In the genomic region with DNA sequence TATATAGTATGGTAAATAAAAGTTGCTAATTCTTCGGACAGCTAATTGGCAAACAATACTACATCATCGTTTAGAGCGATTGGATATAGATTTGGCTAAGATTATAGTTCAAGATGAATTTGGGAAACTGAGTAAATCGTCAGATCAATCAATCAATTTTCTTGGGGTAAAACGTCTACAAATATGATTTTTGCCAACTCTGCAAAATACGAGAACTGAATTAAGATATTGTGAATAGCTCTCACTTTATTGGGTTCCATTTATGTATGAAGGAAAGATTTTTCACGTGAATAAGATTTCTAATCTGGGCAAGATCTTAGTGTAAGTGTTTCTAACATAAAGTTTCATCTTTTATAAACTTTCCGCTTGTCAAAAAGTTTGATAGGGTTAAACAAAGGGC, we compare ENCODE assay signal across 16 cellular contexts.
DNase-seq lines count a peak whose midpoint lies in the region; ATAC-seq, FAIRE-seq and TF ChIP-seq lines count a peak whose summit lies in the region.
"Had no signal": no experiment of that assay in that cellular context is flagged by ENCODE, and none has a peak within 500 bp of the region (broad histone marks: within the 10 kb centered on the region; RNA-seq: fewer than 3 reads in every experiment).

No MANE protein-coding gene starts in this region.

- POLR2A ChIA-PET in K562 (lab: Yijun Ruan, JAX), result no interaction called here

- peaks cover 5% of the 10 kb centered on the region; the same call in 1 of the 2 replicates for H3K36me3 Mint-ChIP-seq in HFFc6 (ENCODE audit: low read depth)
- H3K36me3 Mint-ChIP-seq: CD8-positive, alpha-beta T cell had no signal

- H3K36me3 ChIP-seq in K562 (ENCODE audit: control insufficient read depth, insufficient read depth, low read length) (no peaks in the 10 kb centered on the region), skeletal muscle satellite cell (ENCODE audit: insufficient read depth, low read length) (no peaks in the 10 kb centered on the region)
- H3K36me3 ChIP-seq: BLaER1 treated with 17β-estradiol and CSF1 and Interleukin-3, amounts not matched to agents 10 nM and 100 nM; HAP-1 had no signal

- TF ChIP-seq CTCF in HFFc6 (IDR thresholded peaks at IDR 0.05), result no peak
- TF ChIP-seq CTCF in K562 (IDR thresholded peaks at IDR 0.05 in 2 of 3, conservative IDR thresholded peaks at IDR 0.05 in 1 of 3; ENCODE audit: insufficient read depth in 2 of 3, low read depth in 1 of 3, low read length in 3 of 3), result no peak

- in situ Hi-C loops in K562 (cut with MboI), result no loop called here

- no peak overlapping the region for H3K4me3 Mint-ChIP-seq in HFFc6
- H3K4me3 Mint-ChIP-seq: B cell; CD8-positive, alpha-beta T cell had no signal

- CTCF ChIA-PET in K562 (lab: Yijun Ruan, JAX; ENCODE audit: low intra/inter-chr PET ratio), result interaction anchor here (0.7 kb wide), 1 partner anchor 1274 kb away, joined by 3 read pairs; no protein-coding TSS in a partner anchor

- no peak overlapping the region for H3K27ac ChIP-seq in K562 (ENCODE audit: extremely low read depth, low read depth, low read length)
- H3K27ac ChIP-seq: HL-60, KMS-11 had no signal

- no peak for TF ChIP-seq POLR2A in K562 (conservative IDR thresholded peaks at IDR 0.05)

- H2AFZ ChIP-seq in K562 (ENCODE audit: low read depth, low read length), result no peak overlapping the region

- H3K4me2 ChIP-seq in K562 (ENCODE audit: insufficient read depth, low read length) (no peak overlapping the region), skeletal muscle satellite cell (ENCODE audit: low read length) (no peak overlapping the region)
- H3K4me2 ChIP-seq: KMS-11 had no signal

- intact Hi-C loops in K562 (cut with micrococcal nuclease), result no loop called here

- peaks cover 61% of the 10 kb centered on the region for H3K4me1 Mint-ChIP-seq in HFFc6 (ENCODE audit: low read depth)

- TF ChIP-seq EP300 in K562 (IDR thresholded peaks at IDR 0.05; ENCODE audit: low read length), result no peak

- H3K27me3 Mint-ChIP-seq in HFFc6 (ENCODE audit: insufficient read depth), result no peaks in the 10 kb centered on the region; the same call in 1 of the 2 replicates
- H3K27me3 Mint-ChIP-seq: B cell had no signal

- BruUV-seq in K562 (replicated peaks; lab: Mats Ljungman, UMichigan), result no TSS peak

- H3K27ac Mint-ChIP-seq in HFFc6, result peak overlapping the region; percentile 95
- H3K27ac Mint-ChIP-seq: B cell; CD8-positive, alpha-beta T cell had no signal

- no peaks in the 10 kb centered on the region for H4K20me1 ChIP-seq in K562 (replicated peaks; ENCODE audit: control insufficient read depth, insufficient read depth, low read length)
- H4K20me1 ChIP-seq: BLaER1 treated with 17β-estradiol and CSF1 and Interleukin-3, amounts not matched to agents 10 nM and 100 nM had no signal

- no peaks in the 10 kb centered on the region for H3K9me3 Mint-ChIP-seq in HFFc6
- H3K9me3 Mint-ChIP-seq: CD8-positive, alpha-beta T cell had no signal

- TF ChIP-seq RAD21 in K562 (CRISPR knock-in tag; conservative IDR thresholded peaks at IDR 0.05 in 1 of 2, IDR thresholded peaks at IDR 0.05 in 1 of 2), result no peak

- H3K79me2 ChIP-seq in K562 (ENCODE audit: control insufficient read depth, insufficient read depth, low read length), result no peaks in the 10 kb centered on the region

- 21% methylated on average over 8 of the region's 8 CpGs for WGBS in K562 (ENCODE audit: insufficient coverage, low coverage, missing lambda C conversion rate)

- no peak for DNase-seq in HFFc6
- no peak for DNase-seq in K562 (ENCODE audit: extremely low read depth in 1 of 4, low spot score in 3 of 4)
- DNase-seq in AG08395 (ENCODE audit: low spot score), result no peak
- no peak for DNase-seq in NOMO-1 treated with DMSO at 0.1 percent for 48 hours (lab: John Stamatoyannopoulos, UW; ENCODE audit: unreplicated experiment)
- DNase-seq: Calu3; CD8-positive, alpha-beta T cell; DMS79 treated with DMSO at 0.1 percent for 48 hours; GF-D8 had no signal

- H3K4me3 ChIP-seq in K562 (no peak overlapping the region), skeletal muscle satellite cell (ENCODE audit: low read length) (no peak overlapping the region)
- H3K4me3 ChIP-seq: BLaER1 treated with 17β-estradiol and CSF1 and Interleukin-3, amounts not matched to agents 10 nM and 100 nM; HAP-1 had no signal

- H3K9me1 ChIP-seq in K562 (ENCODE audit: control insufficient read depth, insufficient read depth, low read length), result no peaks in the 10 kb centered on the region

- H3K27me3 ChIP-seq in K562 (ENCODE audit: control insufficient read depth in 2 of 2, insufficient read depth in 2 of 2, low read length in 2 of 2) (no peaks in the 10 kb centered on the region), skeletal muscle satellite cell (ENCODE audit: control insufficient read depth, insufficient read depth, low read length) (no peaks in the 10 kb centered on the region)
- H3K27me3 ChIP-seq: BLaER1 treated with 17β-estradiol and CSF1 and Interleukin-3, amounts not matched to agents 10 nM and 100 nM had no signal

- ATAC-seq in K562 (no peak), HG03196 (IDR thresholded peaks at IDR 0.05; ENCODE audit: unreplicated experiment) (no peak)
- ATAC-seq: CD8-positive, alpha-beta T cell had no signal

- no peaks in the 10 kb centered on the region for H3K9me3 ChIP-seq in K562 (replicated peaks; ENCODE audit: control insufficient read depth, insufficient read depth, low read depth, low read length)
- no peaks in the 10 kb centered on the region for H3K9me3 ChIP-seq in skeletal muscle satellite cell (replicated peaks; ENCODE audit: low read length)
- H3K9me3 ChIP-seq: HAP-1 had no signal

- no peaks in the 10 kb centered on the region for H3K4me1 ChIP-seq in K562 (replicated peaks in 1 of 2; ENCODE audit: control insufficient read depth in 2 of 2, insufficient read depth in 2 of 2, low read length in 2 of 2)
- peaks cover 26% of the 10 kb centered on the region for H3K4me1 ChIP-seq in skeletal muscle satellite cell (ENCODE audit: control insufficient read depth, insufficient read depth, low read length)
- H3K4me1 ChIP-seq: HAP-1 had no signal

- H3K9ac ChIP-seq in K562 (ENCODE audit: insufficient read depth in 1 of 2, low read depth in 2 of 2, low read length in 2 of 2), result no peak overlapping the region
- H3K9ac ChIP-seq in skeletal muscle satellite cell (ENCODE audit: low read depth, low read length), result peak overlapping the region; percentile 75
- H3K9ac ChIP-seq: BLaER1 treated with 17β-estradiol and CSF1 and Interleukin-3, amounts not matched to agents 10 nM and 100 nM; KMS-11 had no signal

- no peak for FAIRE-seq in K562 (lab: Jason Lieb, UNC)
- FAIRE-seq: A204.1 had no signal

TF ChIP-seq in K562, 482 proteins besides CTCF, POLR2A, EP300 and RAD21:
- no peak for TF ChIP-seq ZEB2 (IDR thresholded peaks at IDR 0.05)
- peak; percentile 61 for TF ChIP-seq C11orf30 (IDR thresholded peaks at IDR 0.05; ENCODE audit: low read depth)
- TF ChIP-seq MAFK (IDR thresholded peaks at IDR 0.05; ENCODE audit: low read length), result peak; percentile 50; the same call in 1 of the 2 replicates
- peak; percentile 46; the same call in 1 of the 2 replicates for TF ChIP-seq MAFG (tag; conservative IDR thresholded peaks at IDR 0.05)
- no peak for TF ChIP-seq BRF1 (IDR thresholded peaks at IDR 0.05; ENCODE audit: borderline replicate concordance, extremely low read depth, insufficient read length)
- TF ChIP-seq ZNF316 (IDR thresholded peaks at IDR 0.05), result peak; percentile 74
- peak; percentile 42; the same call in 1 of the 2 replicates for TF ChIP-seq MAFF (IDR thresholded peaks at IDR 0.05; ENCODE audit: low read length)
